13 cellular contexts compared by ENCODE assay signal in the genomic region with DNA sequence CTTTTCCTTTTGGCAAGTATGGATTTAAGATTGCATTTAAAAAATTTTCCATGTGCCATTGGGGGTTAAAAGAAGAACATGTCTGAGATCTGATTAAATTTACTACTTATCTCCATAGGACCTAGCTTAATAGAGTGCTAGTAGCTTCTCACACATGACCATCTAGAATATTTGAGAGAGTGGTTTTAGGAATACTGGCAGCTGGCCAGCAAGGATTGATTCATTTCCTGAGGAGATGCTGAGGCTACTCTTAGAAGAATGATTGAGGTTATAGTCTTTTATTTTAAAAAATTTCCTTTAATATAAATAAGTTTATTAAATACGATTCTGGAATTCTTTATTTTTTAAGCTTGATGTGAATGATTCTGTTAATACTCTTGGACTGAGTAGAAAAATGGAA. TPM values are rescaled to one million over a fixed set of nuclear protein-coding genes. Genes with fewer than 3 reads are reported as not detected.
DNase-seq lines count a peak whose midpoint lies in the region; ATAC-seq, FAIRE-seq and TF ChIP-seq lines count a peak whose summit lies in the region.
"Had no signal": no experiment of that assay in that cellular context is flagged by ENCODE, and none has a peak within 500 bp of the region (broad histone marks: within the 10 kb centered on the region; RNA-seq: fewer than 3 reads in every experiment).

No MANE protein-coding gene starts in this region.

- DNase-seq in MCF 10A (ENCODE audit: unreplicated experiment) (peak; percentile 81), breast epithelium (ENCODE audit: low spot score in 2 of 2) (no peak), NCI-H748 treated with DMSO at 0.1 percent for 48 hours (lab: John Stamatoyannopoulos, UW) (peak; percentile 42), endothelial cell of umbilical vein (ENCODE audit: low read depth, low spot score) (peak; percentile 82), stromal cell of bone marrow (ENCODE audit: low read depth) (peak; percentile 64), NCI-H1436 treated with DMSO at 0.1 percent for 48 hours (lab: John Stamatoyannopoulos, UW) (no peak), DMS53 treated with DMSO at 0.1 percent for 48 hours (lab: John Stamatoyannopoulos, UW; ENCODE audit: unreplicated experiment) (no peak)
- DNase-seq: activated CD4-positive, alpha-beta T cell treated with anti-CD3 and anti-CD28 coated beads, Interleukin-2, amount 50 U/mL, for 4 hours; hypothalamus had no signal

- peak; percentile 86 for FAIRE-seq in endothelial cell of umbilical vein (lab: Jason Lieb, UNC)

- no peaks in the 10 kb centered on the region for H3K36me3 Mint-ChIP-seq in MCF 10A (ENCODE audit: insufficient read depth, unreplicated experiment)
- H3K36me3 Mint-ChIP-seq: activated naive CD4-positive, alpha-beta T cell treated with anti-CD3 and anti-CD28 coated beads, Interleukin-2, amount 50 U/mL, for 24 hours had no signal

- POLR2A ChIA-PET in MCF 10A (lab: Yijun Ruan, JAX) (no interaction called here), endothelial cell of umbilical vein (lab: Charles Lee) (no interaction called here)

- H3K4me3 ChIP-seq in breast epithelium, result no peak overlapping the region
- no peak overlapping the region for H3K4me3 ChIP-seq in endothelial cell of umbilical vein (replicated peaks in 1 of 3; ENCODE audit: insufficient read depth in 1 of 3, low read depth in 1 of 3, low read length in 3 of 3)
- H3K4me3 ChIP-seq: ovary had no signal

- peak overlapping the region; percentile 36 for H3K4me2 ChIP-seq in endothelial cell of umbilical vein (ENCODE audit: insufficient read depth, low read length)

- H3K27me3 ChIP-seq in breast epithelium (no peaks in the 10 kb centered on the region), endothelial cell of umbilical vein (ENCODE audit: control insufficient read depth in 2 of 2, insufficient read depth in 2 of 2, low read length in 2 of 2) (no peaks in the 10 kb centered on the region)
- H3K27me3 ChIP-seq: ovary had no signal

- H3K27ac ChIP-seq in breast epithelium (no peak overlapping the region), endothelial cell of umbilical vein (ENCODE audit: insufficient read depth, low read depth, low read length) (no peak overlapping the region)
- H3K27ac ChIP-seq: ovary had no signal

- ATAC-seq in GM18870 (IDR thresholded peaks at IDR 0.05; ENCODE audit: unreplicated experiment), result no peak

- TF ChIP-seq CTCF in MCF 10A (IDR thresholded peaks at IDR 0.05; ENCODE audit: unreplicated experiment) (no peak), breast epithelium (IDR thresholded peaks at IDR 0.05) (no peak), endothelial cell of umbilical vein (IDR thresholded peaks at IDR 0.05; ENCODE audit: extremely low read depth in 1 of 2, insufficient read depth in 1 of 2, low read depth in 1 of 2, low read length in 2 of 2) (no peak)

- peaks cover 4% of the 10 kb centered on the region for H3K4me1 Mint-ChIP-seq in MCF 10A (ENCODE audit: insufficient read depth, unreplicated experiment)
- H3K4me1 Mint-ChIP-seq: activated naive CD4-positive, alpha-beta T cell treated with anti-CD3 and anti-CD28 coated beads, Interleukin-2, amount 50 U/mL, for 24 hours had no signal

- no peaks in the 10 kb centered on the region for H4K20me1 ChIP-seq in endothelial cell of umbilical vein (replicated peaks; ENCODE audit: control insufficient read depth, extremely low read depth, insufficient read depth, low read length)

- no peaks in the 10 kb centered on the region for H3K36me3 ChIP-seq in breast epithelium
- no peaks in the 10 kb centered on the region for H3K36me3 ChIP-seq in endothelial cell of umbilical vein (ENCODE audit: control insufficient read depth in 2 of 2, extremely low read depth in 1 of 2, insufficient read depth in 2 of 2, low read length in 2 of 2)
- H3K36me3 ChIP-seq: ovary had no signal

- dilution Hi-C loops in endothelial cell of umbilical vein (cut with MboI; ENCODE audit: extremely low pct_ligation_motif_present, low sequenced_read_pairs), result no loop called here

- no peaks in the 10 kb centered on the region for H3K9me1 ChIP-seq in endothelial cell of umbilical vein (replicated peaks; ENCODE audit: control insufficient read depth, extremely low read depth, insufficient read depth, low read length)

- no peak overlapping the region for H3K9ac ChIP-seq in endothelial cell of umbilical vein (replicated peaks; ENCODE audit: extremely low read depth, insufficient read depth, low read length)

- CTCF ChIA-PET in MCF 10A (lab: Yijun Ruan, JAX), result interaction anchor here (1.7 kb wide), 1 partner anchor 621 kb away, joined by 8 read pairs; no protein-coding TSS in a partner anchor
- CTCF ChIA-PET in endothelial cell of umbilical vein (lab: Charles Lee), result interaction anchor here (1.6 to 2.4 kb wide), 4 partner anchors 21 to 621 kb away, joined by 5 to 11 read pairs (median 6); a partner anchor contains a TSS

- peaks cover 2% of the 10 kb centered on the region for H3K79me2 ChIP-seq in endothelial cell of umbilical vein (ENCODE audit: control insufficient read depth, insufficient read depth, low read length)

- no TSS peak for BruUV-seq in MCF 10A (replicated peaks; lab: Mats Ljungman, UMichigan)
- BruUV-seq in endothelial cell of umbilical vein (replicated peaks; lab: Mats Ljungman, UMichigan), result no TSS peak

- no peak overlapping the region for H3K27ac Mint-ChIP-seq in MCF 10A (ENCODE audit: low read depth, unreplicated experiment)
- H3K27ac Mint-ChIP-seq: activated naive CD4-positive, alpha-beta T cell treated with anti-CD3 and anti-CD28 coated beads, Interleukin-2, amount 50 U/mL, for 24 hours; T-helper 1 cell treated with Interleukin-12 subunit alpha and Interleukin-12 subunit beta and Interleukin-4 antibody, amounts not matched to agents 30 μg/mL and 1 μg/mL, for 36 hours had no signal

- TF ChIP-seq POLR2A in breast epithelium (IDR thresholded peaks at IDR 0.05) (no peak), endothelial cell of umbilical vein (IDR thresholded peaks at IDR 0.05; ENCODE audit: low read depth, low read length) (no peak)

- H3K4me3 Mint-ChIP-seq in MCF 10A (ENCODE audit: unreplicated experiment), result no peak overlapping the region
- H3K4me3 Mint-ChIP-seq: activated naive CD4-positive, alpha-beta T cell treated with anti-CD3 and anti-CD28 coated beads, Interleukin-2, amount 50 U/mL, for 24 hours; T-helper 1 cell treated with Interleukin-12 subunit alpha and Interleukin-12 subunit beta and Interleukin-4 antibody, amounts not matched to agents 30 μg/mL and 1 μg/mL, for 36 hours had no signal

- no peaks in the 10 kb centered on the region for H3K9me3 ChIP-seq in breast epithelium
- no peaks in the 10 kb centered on the region for H3K9me3 ChIP-seq in endothelial cell of umbilical vein (replicated peaks; ENCODE audit: control insufficient read depth, insufficient read depth, low read length)
- H3K9me3 ChIP-seq: ovary had no signal

- no peaks in the 10 kb centered on the region for H3K27me3 Mint-ChIP-seq in MCF 10A (ENCODE audit: insufficient read depth, unreplicated experiment)
- H3K27me3 Mint-ChIP-seq: activated naive CD4-positive, alpha-beta T cell treated with anti-CD3 and anti-CD28 coated beads, Interleukin-2, amount 50 U/mL, for 24 hours had no signal

- no peaks in the 10 kb centered on the region for H3K4me1 ChIP-seq in breast epithelium
- H3K4me1 ChIP-seq in endothelial cell of umbilical vein (ENCODE audit: control insufficient read depth, extremely low read depth, insufficient read depth, low read length), result peaks cover 22% of the 10 kb centered on the region

- no peak overlapping the region for H2AFZ ChIP-seq in endothelial cell of umbilical vein (ENCODE audit: low read depth, low read length)

- intact Hi-C loops in MCF 10A (cut with micrococcal nuclease) (no loop called here), breast epithelium (cut with DNase I; ENCODE audit: low total_unique reads) (no loop called here), endothelial cell of umbilical vein (cut with micrococcal nuclease) (no loop called here)

- no peaks in the 10 kb centered on the region for H3K9me3 Mint-ChIP-seq in MCF 10A (ENCODE audit: unreplicated experiment)
- H3K9me3 Mint-ChIP-seq: activated naive CD4-positive, alpha-beta T cell treated with anti-CD3 and anti-CD28 coated beads, Interleukin-2, amount 50 U/mL, for 24 hours; T-helper 1 cell treated with Interleukin-12 subunit alpha and Interleukin-12 subunit beta and Interleukin-4 antibody, amounts not matched to agents 30 μg/mL and 1 μg/mL, for 36 hours had no signal

TF ChIP-seq in endothelial cell of umbilical vein, 7 proteins besides CTCF, POLR2A, EP300 and RAD21:
- TF ChIP-seq FOS (IDR thresholded peaks at IDR 0.05; ENCODE audit: borderline replicate concordance, insufficient read depth, low read length) (peak; percentile 46), JUN (IDR thresholded peaks at IDR 0.05; ENCODE audit: borderline replicate concordance, insufficient read depth, insufficient read length, low read depth) (no peak)

RNA-seq across cellular contexts. Expression of a gene that starts 56.2 kb away (rescaled TPM):
- 16.0 and 16.3 TPM in 2 replicates for total RNA-seq in MCF 10A (2022)
- total RNA-seq in breast epithelium, result 10 to 100 TPM; 12.2 to 48.8 (median 36.1) TPM
- total RNA-seq in endothelial cell of umbilical vein, result 31.3 and 33.5 TPM in 2 replicates
- polyA plus RNA-seq in endothelial cell of umbilical vein, result 2.0 and 3.4 TPM in 2 replicates
- 6.5 and 6.9 TPM in 2 replicates for polyA plus RNA-seq in endothelial cell of umbilical vein (2011; cell fraction: cytosol; rRNA removed)
- 26.1 and 34.7 TPM in 2 replicates for polyA plus RNA-seq in endothelial cell of umbilical vein (2011; cell fraction: nucleus; rRNA removed)
- polyA plus RNA-seq in endothelial cell of umbilical vein (2012), result 19.9 and 25.8 TPM in 2 replicates
- polyA minus RNA-seq in endothelial cell of umbilical vein, result 37.9 and 38.1 TPM in 2 replicates
- 8.4 TPM for polyA minus RNA-seq in endothelial cell of umbilical vein (2011; cell fraction: cytosol; rRNA and poly(A)+ RNA removed)
- polyA minus RNA-seq in endothelial cell of umbilical vein (2011; cell fraction: nucleus; rRNA and poly(A)+ RNA removed), result 192 and 233 TPM in 2 replicates

Comparison
In these comparisons a context has a peak if more than half of its experiments do, and no peak if none do; other contexts are left out.
1. DNase-seq: peak in MCF 10A (single experiment), NCI-H748 treated with DMSO at 0.1 percent for 48 hours (single experiment), endothelial cell of umbilical vein (single experiment) and stromal cell of bone marrow (single experiment); none in breast epithelium (0 of 2), NCI-H1436 treated with DMSO at 0.1 percent for 48 hours (single experiment) and DMS53 treated with DMSO at 0.1 percent for 48 hours (single experiment).